Comparison of ENCODE assay signal across 33 cellular contexts in genomic region chr15:91252756-91253155, GRCh38.
"Had no signal": no experiment of that assay in that cellular context is flagged by ENCODE, and none has a peak within 500 bp of the region (broad histone marks: within the 10 kb centered on the region; RNA-seq: fewer than 3 reads in every experiment).

No MANE protein-coding gene starts in this region.

- H3K4me2 ChIP-seq: KMS-11 had no signal

- H3K27ac ChIP-seq: KMS-11 had no signal

- H3K9ac ChIP-seq: KMS-11 had no signal

- H3K9me3 ChIP-seq: MG63 had no signal

- DNase-seq: Karpas-422, KG1, MG63, MM.1S, NCI-H1048, NCI-H1092, NCI-H1092 treated with DMSO at 0.1 percent for 48 hours, NCI-H1105, NCI-H1105 treated with DMSO at 0.1 percent for 48 hours, NCI-H1417, NCI-H1417 treated with DMSO at 0.1 percent for 48 hours, NCI-H1436, NCI-H1436 treated with DMSO at 0.1 percent for 48 hours, NCI-H146, NCI-H1694, NCI-H1694 treated with DMSO at 0.1 percent for 48 hours, NCI-H187, NCI-H187 treated with DMSO at 0.1 percent for 48 hours, NCI-H1930, NCI-H2029, NCI-H2029 treated with DMSO at 0.1 percent for 48 hours, NCI-H2081, NCI-H2081 treated with DMSO at 0.1 percent for 48 hours, NCI-H2107, NCI-H2171, NCI-H2171 treated with DMSO at 0.1 percent for 48 hours, NCI-H2227 treated with DMSO at 0.1 percent for 48 hours, NCI-H226, NCI-H345, NCI-H446, NCI-H446 treated with DMSO at 0.1 percent for 48 hours, NCI-H510A had no signal

- H3K4me3 ChIP-seq: MG63 had no signal

- H3K36me3 ChIP-seq: MG63 had no signal
